6 cellular contexts compared by ENCODE assay signal in the genomic region with DNA sequence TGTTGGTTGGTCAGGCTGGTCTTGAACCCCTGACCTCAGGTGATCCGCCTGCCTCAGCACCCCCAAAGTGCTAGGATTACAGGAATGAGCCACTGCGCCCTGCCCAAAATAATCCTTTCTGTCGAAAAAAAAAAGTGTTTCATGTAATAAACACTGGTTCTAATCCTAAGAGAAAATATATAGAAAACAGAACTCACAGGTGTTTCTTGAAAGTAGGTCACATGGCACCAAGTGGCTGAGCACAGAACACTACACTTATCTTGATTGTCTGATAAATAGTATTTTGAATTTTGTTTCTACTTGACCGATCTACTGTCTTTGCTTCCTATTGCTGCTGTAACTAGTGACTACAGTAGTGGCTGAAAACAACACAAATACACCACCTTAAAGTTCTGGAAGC.
"Had no signal": no experiment of that assay in that cellular context is flagged by ENCODE, and none has a peak within 500 bp of the region (broad histone marks: within the 10 kb centered on the region; RNA-seq: fewer than 3 reads in every experiment).

No MANE protein-coding gene starts in this region.

- H3K27ac ChIP-seq: HL-60 had no signal

- H2AFZ ChIP-seq: GM23338 had no signal

- H3K4me3 ChIP-seq: GM23338 had no signal

- DNase-seq: H9, HCEC 1CT, KBM-7 had no signal

- ATAC-seq: GM23338, HepG2 had no signal

- H3K4me2 ChIP-seq: GM23338 had no signal
